Comparison of ENCODE assay signal across 10 cellular contexts in genomic region chr14:103558071-103558882, GRCh38. TPM values are rescaled to one million over a fixed set of nuclear protein-coding genes. Genes with fewer than 3 reads are reported as not detected.
DNase-seq lines count a peak whose midpoint lies in the region; ATAC-seq and TF ChIP-seq lines count a peak whose summit lies in the region.
"Had no signal": no experiment of that assay in that cellular context is flagged by ENCODE, and none has a peak within 500 bp of the region (broad histone marks: within the 10 kb centered on the region; RNA-seq: fewer than 3 reads in every experiment).

No MANE protein-coding gene starts in this region.

- DNase-seq in AG09309 (ENCODE audit: low read depth) (peak; percentile 43), HFFc6 (peak; percentile 53), astrocyte of the hippocampus (ENCODE audit: low read depth, low spot score) (peak; percentile 88), myocyte (ENCODE audit: low read depth) (peak; percentile 84), amygdala (lab: John Stamatoyannopoulos, UW) (no peak), OCI-LY7 (ENCODE audit: low spot score) (no peak)
- DNase-seq: activated CD8-positive, alpha-beta memory T cell treated with anti-CD3 and anti-CD28 coated beads for 24 hours; midbrain had no signal

- H3K36me3 Mint-ChIP-seq in HFFc6 (ENCODE audit: low read depth) = peaks cover 17% of the 10 kb centered on the region

- H3K4me3 Mint-ChIP-seq in HFFc6 = peak overlapping the region; percentile 42

- H3K4me1 Mint-ChIP-seq in HFFc6 (ENCODE audit: low read depth) = peaks cover 40% of the 10 kb centered on the region

- H3K9me3 Mint-ChIP-seq in HFFc6 = no peaks in the 10 kb centered on the region

- ATAC-seq in HG03565 (IDR thresholded peaks at IDR 0.05; ENCODE audit: unreplicated experiment) (no peak), GM21367 (IDR thresholded peaks at IDR 0.05; ENCODE audit: unreplicated experiment) (no peak)

- no peak overlapping the region for H2AFZ ChIP-seq in OCI-LY7 (ENCODE audit: low read length)

- H3K4me1 ChIP-seq in OCI-LY7 (ENCODE audit: insufficient read depth, low read length, poor library complexity, severe bottlenecking) = peaks cover 23% of the 10 kb centered on the region

- H3K27me3 Mint-ChIP-seq in HFFc6 (ENCODE audit: insufficient read depth) = peaks cover 4% of the 10 kb centered on the region; the same call in 1 of the 2 replicates

- H3K4me2 ChIP-seq in OCI-LY7 (ENCODE audit: low read length) = no peak overlapping the region

- H4K20me1 ChIP-seq in OCI-LY7 (ENCODE audit: insufficient read depth, low read length) = peaks cover 40% of the 10 kb centered on the region

- CTCF ChIA-PET in OCI-LY7 (lab: Charles Lee; ENCODE audit: unreplicated experiment) = no interaction called here

- peaks cover 65% of the 10 kb centered on the region for H3K79me2 ChIP-seq in OCI-LY7 (ENCODE audit: insufficient read depth, low read depth, low read length)

- H3K9me3 ChIP-seq in OCI-LY7 (ENCODE audit: low read length) = no peaks in the 10 kb centered on the region

- H3K27ac Mint-ChIP-seq in HFFc6 = peak overlapping the region; percentile 82

- POLR2A ChIA-PET in OCI-LY7 (lab: Charles Lee) = interaction anchor here (0.6 to 1.6 kb wide), 3 partner anchors 8 to 1233 kb away, joined by 3 to 9 read pairs (median 6); no protein-coding TSS in a partner anchor

- no TSS peak for BruUV-seq in OCI-LY7 (replicated peaks; lab: Mats Ljungman, UMichigan)

- no peaks in the 10 kb centered on the region for H3K9me2 ChIP-seq in OCI-LY7 (ENCODE audit: insufficient read depth, low read length)

- H3K27ac ChIP-seq in OCI-LY7 (ENCODE audit: low read depth, low read length, poor library complexity, severe bottlenecking) = no peak overlapping the region

- TF ChIP-seq CTCF in AG09309 (IDR thresholded peaks at IDR 0.05; ENCODE audit: control insufficient read depth, insufficient read depth, low read depth, low read length, missing control alignments) = no peak
- no peak for TF ChIP-seq CTCF in HFFc6 (IDR thresholded peaks at IDR 0.05)
- no peak for TF ChIP-seq CTCF in OCI-LY7 (conservative IDR thresholded peaks at IDR 0.05; ENCODE audit: low read length)

- intact Hi-C loops in OCI-LY7 (cut with micrococcal nuclease; ENCODE audit: unreplicated experiment) = no loop called here

- peaks cover 43% of the 10 kb centered on the region for H3K36me3 ChIP-seq in OCI-LY7 (ENCODE audit: insufficient read depth, low read length)

- H3K4me3 ChIP-seq in AG09309 (ENCODE audit: control insufficient read depth, low read depth, low read length) = no peak overlapping the region
- H3K4me3 ChIP-seq in OCI-LY7 (ENCODE audit: low read depth, low read length, poor library complexity, severe bottlenecking) = no peak overlapping the region

RNA-seq across cellular contexts. Expression of gene BAG5, which starts 4.2 kb away (rescaled TPM):
- 10 to 100 TPM; 22.6 to 25.8 (median 23.6) TPM for total RNA-seq in HFFc6 (2021; fragmentation: NEBNext Ultra II Directional; extraction: Animal tissue kit (Norgen Biotek cat#: 25700))
- total RNA-seq in myocyte = 31.1 and 31.2 TPM in 2 replicates
- polyA plus RNA-seq in myocyte (2012) = 14.9 TPM
- total RNA-seq in OCI-LY7 (2014; rRNA removed; shearing (Covaris generic)) = 26.1 and 29.2 TPM in 2 replicates
- 36.3 and 38.7 TPM in 2 replicates for total RNA-seq in OCI-LY7 (2022)

RNA-seq across cellular contexts. Expression of gene COA8, which starts 4.5 kb away (rescaled TPM):
- total RNA-seq in HFFc6 (2021; fragmentation: NEBNext Ultra II Directional; extraction: Animal tissue kit (Norgen Biotek cat#: 25700)) = 10 to 100 TPM; 38.7 to 54.8 (median 46.9) TPM
- total RNA-seq in myocyte = 66.5 and 69.4 TPM in 2 replicates
- polyA plus RNA-seq in myocyte (2012) = 57.4 TPM
- total RNA-seq in OCI-LY7 (2014; rRNA removed; shearing (Covaris generic)) = 18.2 and 18.7 TPM in 2 replicates
- total RNA-seq in OCI-LY7 (2022) = 33.0 and 38.9 TPM in 2 replicates

RNA-seq across cellular contexts. Expression of gene TRMT61A, which starts 29.3 kb away (rescaled TPM):
- 10 to 100 TPM; 12.0 to 14.9 (median 13.4) TPM for total RNA-seq in HFFc6 (2021; fragmentation: NEBNext Ultra II Directional; extraction: Animal tissue kit (Norgen Biotek cat#: 25700))
- total RNA-seq in myocyte = 14.4 and 18.5 TPM in 2 replicates
- polyA plus RNA-seq in myocyte (2012) = 14.1 TPM
- 16.7 and 17.1 TPM in 2 replicates for total RNA-seq in OCI-LY7 (2014; rRNA removed; shearing (Covaris generic))
- total RNA-seq in OCI-LY7 (2022) = 11.2 and 13.1 TPM in 2 replicates

RNA-seq across cellular contexts. Expression of gene CKB, which starts 35.6 kb away (rescaled TPM):
- 10 to 100 TPM; 16.6 to 31.3 (median 19.4) TPM for total RNA-seq in HFFc6 (2021; fragmentation: NEBNext Ultra II Directional; extraction: Animal tissue kit (Norgen Biotek cat#: 25700))
- total RNA-seq in myocyte = 1,659 and 1,729 TPM in 2 replicates
- 486 TPM for polyA plus RNA-seq in myocyte (2012)
- total RNA-seq in OCI-LY7 (2014; rRNA removed; shearing (Covaris generic)) = 0.57 and 0.82 TPM in 2 replicates
- 3.0 and 3.2 TPM in 2 replicates for total RNA-seq in OCI-LY7 (2022)

Comparison
In these comparisons a context has a peak if more than half of its experiments do, and no peak if none do; other contexts are left out.
1. DNase-seq: peak in AG09309 (single experiment), HFFc6 (single experiment), astrocyte of the hippocampus (single experiment) and myocyte (single experiment); none in amygdala (0 of 56) and OCI-LY7 (single experiment).